1 cellular context compared by ENCODE assay signal in genomic region chr2:166372046-166372445, GRCh38.
A peak's percentile ranks its signal among the peaks of the same experiment; 100 is the strongest.
TF ChIP-seq lines count a peak whose summit lies in the region.

No MANE protein-coding gene starts in this region.

TF ChIP-seq in HepG2, 621 proteins besides CTCF, POLR2A, EP300 and RAD21 (continued from another document):
- TF ChIP-seq SRSF1 (optimal IDR thresholded peaks at IDR 0.05; ENCODE audit: low read depth, low read length) = no peak
- peak; percentile 43; the same call in 1 of the 2 replicates for TF ChIP-seq MAX (IDR thresholded peaks at IDR 0.05)
- TF ChIP-seq CEBPZ (IDR thresholded peaks at IDR 0.05; ENCODE audit: low read length) = no peak
- no peak for TF ChIP-seq ZNF20 (CRISPR knock-in tag; IDR thresholded peaks at IDR 0.05)
- no peak for TF ChIP-seq TGIF2 (CRISPR knock-in tag; IDR thresholded peaks at IDR 0.05)
- TF ChIP-seq NR1H2 (CRISPR knock-in tag; IDR thresholded peaks at IDR 0.05; ENCODE audit: borderline replicate concordance, low read depth) = no peak
- peak; percentile 23; the same call in 1 of the 2 replicates for TF ChIP-seq ARID4A (CRISPR knock-in tag; IDR thresholded peaks at IDR 0.05; ENCODE audit: borderline replicate concordance)
- no peak for TF ChIP-seq ZNF274 (CRISPR knock-in tag; IDR thresholded peaks at IDR 0.05)
- TF ChIP-seq ATF3 (CRISPR knock-in tag; IDR thresholded peaks at IDR 0.05) = no peak
- no peak for TF ChIP-seq ATF4 (CRISPR knock-in tag; IDR thresholded peaks at IDR 0.05)
- no peak for TF ChIP-seq ARHGAP35 (CRISPR knock-in tag; IDR thresholded peaks at IDR 0.05; ENCODE audit: borderline replicate concordance)
- no peak for TF ChIP-seq SNAPC4 (CRISPR knock-in tag; IDR thresholded peaks at IDR 0.05)
- no peak for TF ChIP-seq ADNP (CRISPR knock-in tag; IDR thresholded peaks at IDR 0.05)
- TF ChIP-seq ZSCAN30 (CRISPR knock-in tag; IDR thresholded peaks at IDR 0.05) = no peak
- no peak for TF ChIP-seq NFYB (CRISPR knock-in tag; IDR thresholded peaks at IDR 0.05)
